ENCODE assay signal across 16 cellular contexts in the genomic region with DNA sequence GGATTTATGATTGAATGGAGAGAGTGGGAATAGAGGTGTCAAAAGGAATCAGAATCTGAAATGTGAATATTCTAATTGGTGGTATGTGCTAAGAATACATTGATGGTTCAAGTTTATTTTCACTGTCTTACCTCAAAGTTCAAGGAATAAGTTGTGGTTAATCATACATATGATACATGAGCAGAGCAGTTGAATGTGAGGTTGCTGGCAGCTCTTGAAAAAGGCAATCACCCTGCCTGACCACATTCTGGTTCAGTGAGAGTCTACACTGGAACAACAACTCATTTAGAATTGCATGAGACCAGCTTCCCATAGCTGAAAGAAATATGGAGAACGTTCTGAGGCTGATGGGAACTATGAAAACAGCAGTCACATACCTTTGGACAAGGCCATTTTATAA.
DNase-seq lines count a peak whose midpoint lies in the region; ATAC-seq and TF ChIP-seq lines count a peak whose summit lies in the region.
"Had no signal": no experiment of that assay in that cellular context is flagged by ENCODE, and none has a peak within 500 bp of the region (broad histone marks: within the 10 kb centered on the region; RNA-seq: fewer than 3 reads in every experiment).

No MANE protein-coding gene starts in this region.

- peaks cover 40% of the 10 kb centered on the region for H3K4me1 Mint-ChIP-seq in chondrocyte (ENCODE audit: low read depth)
- no peaks in the 10 kb centered on the region for H3K4me1 Mint-ChIP-seq in activated CD8-positive, alpha-beta memory T cell treated with anti-CD3 and anti-CD28 coated beads, Interleukin-2, amount 10 ng/mL, durations not matched to agents 7 days and 5 days
- H3K4me1 Mint-ChIP-seq: CD4-positive, CD25-positive, alpha-beta regulatory T cell had no signal

- no peak overlapping the region for H3K18ac ChIP-seq in mesenchymal stem cell (ENCODE audit: low read depth in 1 of 2, low read length in 2 of 2)

- H3K79me1 ChIP-seq in mesenchymal stem cell (replicated peaks; ENCODE audit: low read length, poor library complexity, severe bottlenecking) = peaks cover 16% of the 10 kb centered on the region

- peak overlapping the region; percentile 59 for H3K27ac Mint-ChIP-seq in chondrocyte (ENCODE audit: unreplicated experiment)
- no peak overlapping the region for H3K27ac Mint-ChIP-seq in activated CD8-positive, alpha-beta memory T cell treated with anti-CD3 and anti-CD28 coated beads, Interleukin-2, amount 10 ng/mL, durations not matched to agents 7 days and 5 days
- H3K27ac Mint-ChIP-seq: activated T-helper 2 cell treated with anti-CD3 and anti-CD28 coated beads, Interferon-gamma antibody, Interleukin-2, Interleukin-4, amounts not matched to agents 10 μg/mL and 5 μg/mL and 100 μg/mL, durations not matched to agents 14 hours and 24 hours and 36 hours; CD4-positive, CD25-positive, alpha-beta regulatory T cell had no signal

- H3K4me2 ChIP-seq in mesenchymal stem cell (ENCODE audit: low read length, poor library complexity, severe bottlenecking) = no peak overlapping the region

- H3K9me3 ChIP-seq in mesenchymal stem cell (ENCODE audit: control insufficient read depth, low read length) = no peaks in the 10 kb centered on the region
- H3K9me3 ChIP-seq: upper lobe of right lung had no signal

- DNase-seq in AG04449 (ENCODE audit: low read depth, low spot score) (peak; percentile 44), LHCN-M2 (ENCODE audit: low read depth) (peak; percentile 75), chondrocyte (ENCODE audit: low spot score) (no peak), mesenchymal stem cell (no peak), amniotic stem cell (lab: John Stamatoyannopoulos, UW) (no peak), NCI-H1930 (lab: John Stamatoyannopoulos, UW) (no peak)
- no peak for DNase-seq in activated CD8-positive, alpha-beta memory T cell treated with anti-CD3 and anti-CD28 coated beads, Interleukin-2, amount 10 ng/mL, durations not matched to agents 7 days and 5 days
- no peak for DNase-seq in stimulated activated CD4-positive, alpha-beta T cell treated with anti-CD3 and anti-CD28 coated beads, Interleukin-2, amount 100 ng/mL, for 48 hours
- DNase-seq: CD4-positive, CD25-positive, alpha-beta regulatory T cell; DND-41; MM.1S; NCI-H1694; stimulated activated naive CD8-positive, alpha-beta T cell treated with anti-CD3 and anti-CD28 coated beads, Interleukin-15, Interleukin-2, amounts not matched to agents 100 U/mL and 50 U/mL, for 24 hours; T-helper 2 cell; upper lobe of right lung had no signal

- no peak overlapping the region for H2AFZ ChIP-seq in mesenchymal stem cell (ENCODE audit: low read depth, low read length)

- no peak overlapping the region for H3K4ac ChIP-seq in mesenchymal stem cell (ENCODE audit: low read depth in 1 of 2, low read length in 2 of 2)

- no peaks in the 10 kb centered on the region for H3K27me3 ChIP-seq in mesenchymal stem cell (ENCODE audit: control insufficient read depth in 1 of 2, insufficient read depth in 1 of 2, low read length in 2 of 2)
- H3K27me3 ChIP-seq: upper lobe of right lung had no signal

- H3K14ac ChIP-seq in mesenchymal stem cell (ENCODE audit: low read length in 2 of 2) = no peak overlapping the region

- no peak overlapping the region for H3K9ac ChIP-seq in mesenchymal stem cell (ENCODE audit: low read length)

- H2BK12ac ChIP-seq in mesenchymal stem cell (ENCODE audit: low read length in 2 of 2) = no peak overlapping the region

- H3K23ac ChIP-seq in mesenchymal stem cell (ENCODE audit: low read length in 2 of 2) = no peak overlapping the region

- WGBS in mesenchymal stem cell = 83% methylated on average over 1 of the region's 1 CpG

- CTCF ChIA-PET in AG04449 (lab: Yijun Ruan, JAX) = no interaction called here
- CTCF ChIA-PET in activated CD8-positive, alpha-beta memory T cell treated with anti-CD3 and anti-CD28 coated beads, Interleukin-2, amount 10 ng/mL, durations not matched to agents 7 days and 5 days (lab: Charles Lee) = no interaction called here

- no peak overlapping the region for H4K8ac ChIP-seq in mesenchymal stem cell (ENCODE audit: low read length)

- H2BK15ac ChIP-seq in mesenchymal stem cell (ENCODE audit: low read depth, poor library complexity, severe bottlenecking) = no peak overlapping the region

- H3K36me3 ChIP-seq in mesenchymal stem cell (ENCODE audit: control insufficient read depth in 1 of 2, insufficient read depth in 2 of 2, low read depth in 1 of 2, low read length in 2 of 2) = no peaks in the 10 kb centered on the region
- H3K36me3 ChIP-seq: upper lobe of right lung had no signal

- H3K4me3 ChIP-seq in AG04449 (ENCODE audit: low read depth, low read length) = no peak overlapping the region
- H3K4me3 ChIP-seq in mesenchymal stem cell (ENCODE audit: insufficient read depth in 1 of 2, low read depth in 1 of 2, low read length in 2 of 2) = no peak overlapping the region
- H3K4me3 ChIP-seq: upper lobe of right lung had no signal

- no peak overlapping the region for H2BK120ac ChIP-seq in mesenchymal stem cell (ENCODE audit: low read depth, low read length)

- H3K4me3 Mint-ChIP-seq in chondrocyte (ENCODE audit: unreplicated experiment) = no peak overlapping the region
- H3K4me3 Mint-ChIP-seq in activated CD8-positive, alpha-beta memory T cell treated with anti-CD3 and anti-CD28 coated beads, Interleukin-2, amount 10 ng/mL, durations not matched to agents 7 days and 5 days = no peak overlapping the region
- H3K4me3 Mint-ChIP-seq: CD4-positive, CD25-positive, alpha-beta regulatory T cell had no signal

- no peaks in the 10 kb centered on the region for H3K9me3 Mint-ChIP-seq in chondrocyte (ENCODE audit: low read depth)
- no peaks in the 10 kb centered on the region for H3K9me3 Mint-ChIP-seq in activated CD8-positive, alpha-beta memory T cell treated with anti-CD3 and anti-CD28 coated beads, Interleukin-2, amount 10 ng/mL, durations not matched to agents 7 days and 5 days (ENCODE audit: low read depth)
- H3K9me3 Mint-ChIP-seq: activated T-helper 2 cell treated with anti-CD3 and anti-CD28 coated beads, Interferon-gamma antibody, Interleukin-2, Interleukin-4, amounts not matched to agents 10 μg/mL and 5 μg/mL and 100 μg/mL, durations not matched to agents 14 hours and 24 hours and 36 hours; CD4-positive, CD25-positive, alpha-beta regulatory T cell had no signal

- H2BK5ac ChIP-seq in mesenchymal stem cell (ENCODE audit: low read depth, low read length, poor library complexity, severe bottlenecking) = no peak overlapping the region

- ATAC-seq in activated CD8-positive, alpha-beta memory T cell treated with anti-CD3 and anti-CD28 coated beads, Interleukin-2, amount 10 ng/mL, durations not matched to agents 7 days and 5 days = no peak
- ATAC-seq: stimulated activated naive CD8-positive, alpha-beta T cell treated with anti-CD3 and anti-CD28 coated beads, Interleukin-15, Interleukin-2, amounts not matched to agents 100 U/mL and 50 U/mL, for 24 hours; upper lobe of right lung had no signal

- H3K27me3 Mint-ChIP-seq in chondrocyte (ENCODE audit: low read depth) = no peaks in the 10 kb centered on the region
- peaks cover 14% of the 10 kb centered on the region for H3K27me3 Mint-ChIP-seq in activated CD8-positive, alpha-beta memory T cell treated with anti-CD3 and anti-CD28 coated beads, Interleukin-2, amount 10 ng/mL, durations not matched to agents 7 days and 5 days
- H3K27me3 Mint-ChIP-seq: CD4-positive, CD25-positive, alpha-beta regulatory T cell had no signal

- POLR2A ChIA-PET in AG04449 (lab: Yijun Ruan, JAX) = no interaction called here

- H3K36me3 Mint-ChIP-seq in chondrocyte (ENCODE audit: low read depth) = no peaks in the 10 kb centered on the region
- no peaks in the 10 kb centered on the region for H3K36me3 Mint-ChIP-seq in activated CD8-positive, alpha-beta memory T cell treated with anti-CD3 and anti-CD28 coated beads, Interleukin-2, amount 10 ng/mL, durations not matched to agents 7 days and 5 days
- H3K36me3 Mint-ChIP-seq: CD4-positive, CD25-positive, alpha-beta regulatory T cell had no signal

- TF ChIP-seq CTCF in AG04449 (IDR thresholded peaks at IDR 0.05; ENCODE audit: insufficient read depth, low read length, missing control alignments) = no peak
- TF ChIP-seq CTCF in chondrocyte (IDR thresholded peaks at IDR 0.05) = no peak

- peak overlapping the region; percentile 39 for H3K27ac ChIP-seq in mesenchymal stem cell (ENCODE audit: low read length, poor library complexity, severe bottlenecking)
- H3K27ac ChIP-seq: upper lobe of right lung had no signal

- H4K91ac ChIP-seq in mesenchymal stem cell (ENCODE audit: low read length) = no peak overlapping the region

- peaks cover 9% of the 10 kb centered on the region for H3K4me1 ChIP-seq in mesenchymal stem cell (ENCODE audit: control insufficient read depth, insufficient read depth, low read depth, low read length)

- H2AK5ac ChIP-seq in mesenchymal stem cell (ENCODE audit: low read length, severe bottlenecking) = peak overlapping the region; percentile 28

Comparison
In these comparisons a context has a peak if more than half of its experiments do, and no peak if none do; other contexts are left out.
1. DNase-seq: peak in AG04449 (single experiment) and LHCN-M2 (single experiment); none in chondrocyte (single experiment), mesenchymal stem cell (single experiment), activated CD8-positive, alpha-beta memory T cell treated with anti-CD3 and anti-CD28 coated beads, Interleukin-2, amount 10 ng/mL, durations not matched to agents 7 days and 5 days (single experiment), amniotic stem cell (single experiment), stimulated activated CD4-positive, alpha-beta T cell treated with anti-CD3 and anti-CD28 coated beads, Interleukin-2, amount 100 ng/mL, for 48 hours (0 of 2) and NCI-H1930 (0 of 2).